ENCODE assay signal across 8 cellular contexts in the genomic region with DNA sequence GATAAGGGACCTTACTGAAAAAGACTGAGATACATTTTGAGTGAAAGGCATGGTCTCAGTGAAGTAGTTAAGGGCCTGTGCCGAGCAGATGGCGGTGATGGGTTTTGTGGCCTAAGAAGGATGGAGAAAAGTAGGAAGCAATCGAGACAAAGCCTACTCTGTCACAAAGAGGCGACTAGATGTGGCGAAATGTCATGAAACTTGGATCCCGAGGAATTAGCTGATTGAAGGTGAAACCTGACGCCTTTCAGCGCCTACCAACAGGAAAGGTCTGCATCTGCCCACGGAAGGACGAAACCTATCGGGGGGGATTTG. TPM values are rescaled to one million over a fixed set of nuclear protein-coding genes. Genes with fewer than 3 reads are reported as not detected.
DNase-seq lines count a peak whose midpoint lies in the region; ATAC-seq and TF ChIP-seq lines count a peak whose summit lies in the region.

No MANE protein-coding gene starts in this region.

- H3K9ac ChIP-seq in DND-41 (ENCODE audit: low read depth, low read length) = peak overlapping the region; percentile 84

- intact Hi-C loops in left colon (cut with DNase I, micrococcal nuclease) = no loop called here

- no peak for TF ChIP-seq CTCF in DND-41 (IDR thresholded peaks at IDR 0.05; ENCODE audit: borderline replicate concordance, extremely low read depth, low read length, poor library complexity, severe bottlenecking)

- peak; percentile 2 for ATAC-seq in DND-41 (ENCODE audit: insufficient read depth, low read depth)
- peak; percentile 2 for ATAC-seq in HG03342 (IDR thresholded peaks at IDR 0.05; ENCODE audit: unreplicated experiment)
- ATAC-seq in left colon = peak; percentile 3
- no peak for ATAC-seq in HG02642 (IDR thresholded peaks at IDR 0.05; ENCODE audit: poor library complexity, unreplicated experiment)

- peak overlapping the region; percentile 77 to 86; a peak in 3 of 4 replicates for H3K4me3 ChIP-seq in DND-41 (ENCODE audit: low read depth in 1 of 2, low read length in 2 of 2)
- H3K4me3 ChIP-seq in thymus (ENCODE audit: low read length) = peak overlapping the region; percentile 65

- H4K20me1 ChIP-seq in DND-41 (ENCODE audit: insufficient read depth, low read length) = peaks cover 32% of the 10 kb centered on the region

- H3K79me2 ChIP-seq in DND-41 (ENCODE audit: insufficient read depth, low read length) = peaks cover 53% of the 10 kb centered on the region

- H3K4me2 ChIP-seq in DND-41 (ENCODE audit: insufficient read depth, low read length) = peak overlapping the region; percentile 62

- no peak for DNase-seq in DND-41
- DNase-seq in left colon = no peak
- DNase-seq in middle frontal gyrus (ENCODE audit: extremely low spot score, low spot score) = no peak
- DNase-seq in islet precursor cell = no peak

- H3K4me1 ChIP-seq in DND-41 (ENCODE audit: insufficient read depth, low read length) = peaks cover 40% of the 10 kb centered on the region
- peaks cover 16% of the 10 kb centered on the region for H3K4me1 ChIP-seq in thymus (ENCODE audit: control insufficient read depth, insufficient read depth, low read length)

- H3K36me3 ChIP-seq in DND-41 (ENCODE audit: insufficient read depth, low read length) (peaks cover 24% of the 10 kb centered on the region), thymus (ENCODE audit: control insufficient read depth, insufficient read depth) (no peaks in the 10 kb centered on the region)

- H3K27me3 ChIP-seq in DND-41 (ENCODE audit: insufficient read depth, low read length, poor library complexity) = no peaks in the 10 kb centered on the region
- no peaks in the 10 kb centered on the region for H3K27me3 ChIP-seq in thymus (ENCODE audit: control insufficient read depth, insufficient read depth)

- peak overlapping the region; percentile 83 for H2AFZ ChIP-seq in DND-41 (ENCODE audit: low read depth, low read length)

- H3K27ac ChIP-seq in DND-41 (ENCODE audit: low read length) = peak overlapping the region; percentile 96
- H3K27ac ChIP-seq in angular gyrus (ENCODE audit: low read depth, low read length) = peak overlapping the region; percentile 44
- peak overlapping the region; percentile 81 for H3K27ac ChIP-seq in thymus (ENCODE audit: low read depth)

- WGBS in thymus = 5% methylated on average over 11 of the region's 11 CpGs

- no peaks in the 10 kb centered on the region for H3K9me3 ChIP-seq in DND-41 (ENCODE audit: insufficient read depth, low read length, severe bottlenecking)
- H3K9me3 ChIP-seq in thymus (ENCODE audit: control insufficient read depth) = no peaks in the 10 kb centered on the region

RNA-seq across cellular contexts. Expression of gene CEP192, which starts 0.5 kb away (rescaled TPM):
- 10 to 100 TPM; 24.7 to 27.6 TPM for total RNA-seq in left colon
- 38.9 TPM for polyA plus RNA-seq in thymus

RNA-seq across cellular contexts. Expression of gene SEH1L, which starts 42.8 kb away (rescaled TPM):
- 10 to 100 TPM; 31.3 to 44.1 TPM for total RNA-seq in left colon
- polyA plus RNA-seq in thymus = 30.5 TPM

Comparison
In these comparisons a context has a peak if more than half of its experiments do, and no peak if none do; other contexts are left out.
1. H3K27ac ChIP-seq: peak in every context shown above with its lines; median percentile 96 in DND-41; 81 in thymus; 44 in angular gyrus.